In the genomic region with DNA sequence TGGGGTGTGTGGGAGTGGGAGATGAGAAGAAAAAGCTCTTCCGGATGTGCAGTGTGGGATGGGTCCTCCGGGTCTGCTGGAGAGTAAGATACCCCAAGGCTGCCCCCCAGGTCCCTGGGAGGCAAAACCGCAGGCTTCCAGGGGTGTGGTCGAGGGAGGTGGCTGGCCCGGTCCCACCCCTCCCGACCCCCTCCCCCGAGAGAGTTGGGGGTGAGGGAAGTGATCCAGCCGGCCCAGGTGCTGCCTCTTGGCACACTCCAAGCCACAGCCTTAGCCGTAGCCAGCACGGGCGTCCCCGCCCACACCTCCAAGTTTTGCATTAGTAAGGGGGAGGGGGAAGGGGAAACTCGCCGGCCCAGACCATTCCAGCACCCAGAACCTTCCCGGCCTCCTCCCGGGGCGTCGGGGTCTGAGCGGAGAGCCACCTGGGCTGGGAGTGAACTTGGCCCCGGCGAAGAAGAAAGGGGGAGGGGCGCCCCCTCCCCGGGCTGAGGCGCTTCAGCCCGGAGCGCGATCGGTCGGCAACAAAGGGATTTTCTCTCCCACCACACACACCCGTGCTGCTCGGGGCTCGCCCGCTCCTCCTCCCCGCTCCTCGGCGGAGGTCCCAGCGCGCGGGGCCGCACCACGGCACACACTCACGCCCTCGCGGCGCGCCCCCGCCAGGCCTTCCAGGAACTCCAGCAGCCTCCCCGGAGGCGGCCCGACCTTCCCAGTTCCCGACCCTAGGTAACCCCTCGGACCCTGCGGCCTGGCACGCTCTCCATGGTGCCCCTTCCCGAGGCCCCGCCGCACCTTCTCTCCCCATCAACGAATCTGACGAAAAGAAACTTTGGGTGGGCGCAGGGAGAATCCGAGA, we compare ENCODE assay signal across 8 cellular contexts.
DNase-seq lines count a peak whose midpoint lies in the region; ATAC-seq lines count a peak whose summit lies in the region.

No MANE protein-coding gene starts in this region.

- H3K27me3 ChIP-seq in iPS-18a (ENCODE audit: control insufficient read depth, insufficient read depth, low read length), result peaks cover 66% of the 10 kb centered on the region

- no peaks in the 10 kb centered on the region for H3K9me3 ChIP-seq in iPS-18a (ENCODE audit: control insufficient read depth, low read depth, low read length)

- H3K36me3 ChIP-seq in iPS-18a (ENCODE audit: control insufficient read depth, low read depth, low read length), result no peaks in the 10 kb centered on the region

- peak; percentile 78 to 83 for ATAC-seq in stimulated activated naive B cell treated with anti-CD40 and anti-IgM and Interleukin-4, amounts not matched to agents 10 μg/mL and 1 μg/mL and 100 μg/mL, for 72 hours (replicated peaks)
- ATAC-seq in GM21723 (IDR thresholded peaks at IDR 0.05; ENCODE audit: unreplicated experiment) (no peak), HG03521 (IDR thresholded peaks at IDR 0.05; ENCODE audit: unreplicated experiment) (no peak)

- peak overlapping the region; percentile 76 for H3K4me3 ChIP-seq in iPS-18a (ENCODE audit: low read length)

- peaks cover 60% of the 10 kb centered on the region for H3K4me1 Mint-ChIP-seq in activated naive CD8-positive, alpha-beta T cell (ENCODE audit: low read depth)
- peaks cover 27 to 64% of the 10 kb centered on the region in 2 donors for H3K4me1 Mint-ChIP-seq in stimulated activated naive B cell treated with anti-CD40 and anti-IgM and Interleukin-4, amounts not matched to agents 10 μg/mL and 1 μg/mL and 100 μg/mL, for 72 hours

- H3K27me3 Mint-ChIP-seq in activated naive CD8-positive, alpha-beta T cell, result no peaks in the 10 kb centered on the region
- H3K27me3 Mint-ChIP-seq in stimulated activated naive B cell treated with anti-CD40 and anti-IgM and Interleukin-4, amounts not matched to agents 10 μg/mL and 1 μg/mL and 100 μg/mL, for 72 hours, result peaks cover 0 to 22% of the 10 kb centered on the region in 2 donors

- no peak overlapping the region for H3K27ac ChIP-seq in iPS-18a (ENCODE audit: low read length)

- H3K9ac ChIP-seq in iPS-18a (ENCODE audit: low read length), result no peak overlapping the region

- H3K4me1 ChIP-seq in iPS-18a (ENCODE audit: control insufficient read depth, low read depth, low read length), result peaks cover 82% of the 10 kb centered on the region

- no peak overlapping the region for H3K27ac Mint-ChIP-seq in activated naive CD8-positive, alpha-beta T cell
- no peak overlapping the region for H3K27ac Mint-ChIP-seq in stimulated activated naive B cell treated with anti-CD40 and anti-IgM and Interleukin-4, amounts not matched to agents 10 μg/mL and 1 μg/mL and 100 μg/mL, for 72 hours

- H3K9me3 Mint-ChIP-seq in activated naive CD8-positive, alpha-beta T cell (ENCODE audit: low read depth), result no peaks in the 10 kb centered on the region
- no peaks in the 10 kb centered on the region for H3K9me3 Mint-ChIP-seq in stimulated activated naive B cell treated with anti-CD40 and anti-IgM and Interleukin-4, amounts not matched to agents 10 μg/mL and 1 μg/mL and 100 μg/mL, for 72 hours

- H3K36me3 Mint-ChIP-seq in activated naive CD8-positive, alpha-beta T cell, result no peaks in the 10 kb centered on the region
- peaks cover 1 to 11% of the 10 kb centered on the region in 2 donors for H3K36me3 Mint-ChIP-seq in stimulated activated naive B cell treated with anti-CD40 and anti-IgM and Interleukin-4, amounts not matched to agents 10 μg/mL and 1 μg/mL and 100 μg/mL, for 72 hours

- peak overlapping the region; percentile 76 for H3K4me3 Mint-ChIP-seq in activated naive CD8-positive, alpha-beta T cell
- peak overlapping the region; percentile 72 to 77 for H3K4me3 Mint-ChIP-seq in stimulated activated naive B cell treated with anti-CD40 and anti-IgM and Interleukin-4, amounts not matched to agents 10 μg/mL and 1 μg/mL and 100 μg/mL, for 72 hours

- DNase-seq in NCI-H526 (lab: John Stamatoyannopoulos, UW) (peak; percentile 77 to 92), NCI-H526 treated with DMSO at 0.1 percent for 48 hours (lab: John Stamatoyannopoulos, UW) (no peak), germinal center (ENCODE audit: low spot score) (no peak)
- DNase-seq in stimulated activated naive B cell treated with anti-CD40 and anti-IgM and Interleukin-4, amounts not matched to agents 10 μg/mL and 1 μg/mL and 100 μg/mL, for 72 hours, result peak; percentile 31

Comparison
In these comparisons a context has a peak if more than half of its experiments do, and no peak if none do; other contexts are left out.
1. DNase-seq: peak in NCI-H526 (2 of 2) and stimulated activated naive B cell treated with anti-CD40 and anti-IgM and Interleukin-4, amounts not matched to agents 10 μg/mL and 1 μg/mL and 100 μg/mL, for 72 hours (single experiment); none in NCI-H526 treated with DMSO at 0.1 percent for 48 hours (single experiment) and germinal center (single experiment).
2. ATAC-seq: peak in stimulated activated naive B cell treated with anti-CD40 and anti-IgM and Interleukin-4, amounts not matched to agents 10 μg/mL and 1 μg/mL and 100 μg/mL, for 72 hours (2 of 2); none in GM21723 (single experiment) and HG03521 (single experiment).